Comparison of ENCODE assay signal across 13 cellular contexts in the genomic region with DNA sequence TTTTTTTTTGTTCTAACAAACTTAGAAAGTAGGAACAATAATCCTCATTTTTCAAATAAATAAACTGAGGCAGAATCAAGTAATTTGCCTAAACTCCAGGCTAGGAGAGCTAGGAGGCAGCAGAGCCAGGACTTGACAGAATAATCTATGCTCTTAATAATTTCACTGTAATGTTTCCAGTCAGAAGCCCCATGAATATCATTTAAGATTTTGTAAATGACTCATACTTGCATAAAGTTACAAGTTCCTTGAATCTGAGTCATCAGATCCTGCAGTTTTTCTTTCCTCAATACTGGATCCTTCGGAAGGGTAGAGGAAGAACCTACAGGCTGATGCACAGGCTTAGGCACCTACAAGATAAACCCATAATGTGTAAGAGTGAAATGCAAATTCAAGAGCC. TPM values are rescaled to one million over a fixed set of nuclear protein-coding genes. Genes with fewer than 3 reads are reported as not detected.
DNase-seq lines count a peak whose midpoint lies in the region; ATAC-seq and TF ChIP-seq lines count a peak whose summit lies in the region.
"Had no signal": no experiment of that assay in that cellular context is flagged by ENCODE, and none has a peak within 500 bp of the region (broad histone marks: within the 10 kb centered on the region; RNA-seq: fewer than 3 reads in every experiment).

No MANE protein-coding gene starts in this region.

- no peaks in the 10 kb centered on the region for H3K27me3 ChIP-seq in lung (ENCODE audit: control insufficient read depth, insufficient read depth)

- WGBS in lung, 2 donors = 58 to 85% methylated on average over 1 of the region's 1 CpG

- H3K4me3 ChIP-seq in cardiac fibroblast (replicated peaks in 1 of 2; ENCODE audit: low read depth in 2 of 2, low read length in 2 of 2) = no peak overlapping the region
- no peak overlapping the region for H3K4me3 ChIP-seq in lung

- H3K4me1 ChIP-seq in lung (ENCODE audit: control insufficient read depth in 2 of 2, insufficient read depth in 2 of 2, low read length in 2 of 2) = no peaks in the 10 kb centered on the region

- no peaks in the 10 kb centered on the region for H3K9me3 ChIP-seq in lung (ENCODE audit: control insufficient read depth in 2 of 2, insufficient read depth in 1 of 2, low read length in 1 of 2)
- H3K9me3 ChIP-seq: Caco-2 had no signal

- DNase-seq in AG09319 (ENCODE audit: extremely low read depth, low read depth) (peak; percentile 31), LoVo (ENCODE audit: low spot score) (peak; percentile 63), cardiac fibroblast (ENCODE audit: low read depth in 2 of 2) (peak; percentile 80 to 81), lung (ENCODE audit: low spot score) (no peak), NCI-H2081 (lab: John Stamatoyannopoulos, UW) (no peak), NCI-H2227 treated with DMSO at 0.1 percent for 48 hours (lab: John Stamatoyannopoulos, UW) (no peak), activated gamma-delta T cell (lab: John Stamatoyannopoulos, UW) (no peak)
- DNase-seq: anterior cingulate cortex, Caco-2, midbrain, MV-4-11, T-helper 9 cell had no signal

- no peak overlapping the region for H3K27ac ChIP-seq in lung (ENCODE audit: low read depth in 1 of 2, low read length in 1 of 2)

- peak; percentile 9 for TF ChIP-seq CTCF in AG09319 (IDR thresholded peaks at IDR 0.05; ENCODE audit: low read depth, low read length)
- no peak for TF ChIP-seq CTCF in cardiac fibroblast (IDR thresholded peaks at IDR 0.05; ENCODE audit: low read depth, low read length)
- no peak for TF ChIP-seq CTCF in lung (IDR thresholded peaks at IDR 0.05; ENCODE audit: control extremely low read depth, extremely low read depth)

- peak; percentile 48 for ATAC-seq in lung (ENCODE audit: insufficient read depth, low FRiP score)
- no peak for ATAC-seq in HG02970 (IDR thresholded peaks at IDR 0.05; ENCODE audit: low FRiP score, unreplicated experiment)

- H3K36me3 ChIP-seq in lung (ENCODE audit: control insufficient read depth in 2 of 2, insufficient read depth in 2 of 2, low read length in 2 of 2) = peaks cover 5 to 16% of the 10 kb centered on the region in 2 donors

RNA-seq across cellular contexts. Expression of gene CAPRIN2, which starts 29.0 kb away (rescaled TPM):
- total RNA-seq in lung = 10 to 100 TPM; 17.4 to 43.5 TPM
- 10 to 100 TPM in 1 of 2 donors, 1 to 10 TPM in 1; 8.2 to 16.4 TPM for polyA plus RNA-seq in lung

RNA-seq across cellular contexts. Expression of gene IPO8, which starts 30.1 kb away (rescaled TPM):
- total RNA-seq in lung = 10 to 100 TPM; 47.6 to 52.7 TPM
- 10 to 100 TPM in 1 of 2 donors, 1 to 10 TPM in 1; 6.7 to 18.5 TPM for polyA plus RNA-seq in lung

Comparison
In these comparisons a context has a peak if more than half of its experiments do, and no peak if none do; other contexts are left out.
1. DNase-seq: peak in AG09319 (single experiment), LoVo (single experiment) and cardiac fibroblast (2 of 2); none in lung (single experiment), NCI-H2081 (0 of 2), NCI-H2227 treated with DMSO at 0.1 percent for 48 hours (single experiment) and activated gamma-delta T cell (single experiment).